1 cellular context compared by ENCODE assay signal in the genomic region with DNA sequence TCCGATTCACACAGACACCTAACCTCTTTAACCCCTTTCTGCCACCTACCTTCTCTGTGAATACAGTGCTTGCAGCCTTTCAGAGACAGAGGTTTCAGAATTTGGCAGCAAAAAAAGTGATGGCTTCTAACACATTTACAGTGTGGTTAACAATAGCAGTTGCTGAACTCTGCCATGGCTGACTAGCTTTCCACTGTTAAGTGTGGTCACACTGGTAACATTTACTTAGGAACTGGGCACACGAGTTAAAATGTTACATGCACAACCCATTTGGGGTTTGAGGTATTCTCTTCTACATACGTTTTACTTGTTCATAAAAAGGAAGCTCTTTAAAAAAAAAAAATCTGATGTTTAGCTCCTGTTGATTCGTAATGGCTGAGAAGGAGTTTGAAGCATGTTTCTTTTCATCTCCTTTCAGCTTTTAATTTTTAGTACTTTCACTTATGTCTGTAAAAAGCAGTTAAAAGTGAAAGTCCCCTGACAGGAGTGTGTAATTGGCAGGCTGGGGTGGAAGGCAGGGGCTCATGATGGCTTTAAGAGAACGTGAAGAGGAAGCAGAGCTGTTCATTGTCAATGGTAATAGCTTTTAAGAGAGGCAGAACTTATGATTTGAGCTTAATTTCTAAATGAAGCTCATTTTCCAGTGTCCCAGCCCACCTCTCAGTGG.
TF ChIP-seq lines count a peak whose summit lies in the region.

No MANE protein-coding gene starts in this region.

TF ChIP-seq in WTC11, 78 proteins besides CTCF, POLR2A, EP300 and RAD21 (continued from another document):
- TF ChIP-seq, protein P1, sequence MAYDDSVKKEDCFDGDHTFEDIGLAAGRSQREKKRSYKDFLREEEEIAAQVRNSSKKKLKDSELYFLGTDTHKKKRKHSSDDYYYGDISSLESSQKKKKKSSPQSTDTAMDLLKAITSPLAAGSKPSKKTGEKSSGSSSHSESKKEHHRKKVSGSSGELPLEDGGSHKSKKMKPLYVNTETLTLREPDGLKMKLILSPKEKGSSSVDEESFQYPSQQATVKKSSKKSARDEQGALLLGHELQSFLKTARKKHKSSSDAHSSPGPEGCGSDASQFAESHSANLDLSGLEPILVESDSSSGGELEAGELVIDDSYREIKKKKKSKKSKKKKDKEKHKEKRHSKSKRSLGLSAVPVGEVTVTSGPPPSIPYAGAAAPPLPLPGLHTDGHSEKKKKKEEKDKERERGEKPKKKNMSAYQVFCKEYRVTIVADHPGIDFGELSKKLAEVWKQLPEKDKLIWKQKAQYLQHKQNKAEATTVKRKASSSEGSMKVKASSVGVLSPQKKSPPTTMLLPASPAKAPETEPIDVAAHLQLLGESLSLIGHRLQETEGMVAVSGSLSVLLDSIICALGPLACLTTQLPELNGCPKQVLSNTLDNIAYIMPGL (CRISPR knock-in tag; IDR thresholded peaks at IDR 0.05), result no peak
- no peak for TF ChIP-seq PRRX2 (CRISPR knock-in tag; IDR thresholded peaks at IDR 0.05)
- TF ChIP-seq, protein P2, sequence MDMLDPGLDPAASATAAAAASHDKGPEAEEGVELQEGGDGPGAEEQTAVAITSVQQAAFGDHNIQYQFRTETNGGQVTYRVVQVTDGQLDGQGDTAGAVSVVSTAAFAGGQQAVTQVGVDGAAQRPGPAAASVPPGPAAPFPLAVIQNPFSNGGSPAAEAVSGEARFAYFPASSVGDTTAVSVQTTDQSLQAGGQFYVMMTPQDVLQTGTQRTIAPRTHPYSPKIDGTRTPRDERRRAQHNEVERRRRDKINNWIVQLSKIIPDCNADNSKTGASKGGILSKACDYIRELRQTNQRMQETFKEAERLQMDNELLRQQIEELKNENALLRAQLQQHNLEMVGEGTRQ (CRISPR knock-in tag; IDR thresholded peaks at IDR 0.05), result no peak
